26 cellular contexts compared by ENCODE assay signal in genomic region chr5:177385720-177386119, GRCh38. TPM values are rescaled to one million over a fixed set of nuclear protein-coding genes. Genes with fewer than 3 reads are reported as not detected.
"Had no signal": no experiment of that assay in that cellular context is flagged by ENCODE, and none has a peak within 500 bp of the region (broad histone marks: within the 10 kb centered on the region; RNA-seq: fewer than 3 reads in every experiment).

No MANE protein-coding gene starts in this region.

- H3K27ac Mint-ChIP-seq: nephron progenitor cell had no signal

- ATAC-seq: gastrocnemius medialis, heart right ventricle, left colon, left ventricle myocardium superior had no signal

- H3K27me3 ChIP-seq: gastrocnemius medialis, neutrophil had no signal

- H3K4me3 Mint-ChIP-seq: nephron progenitor cell had no signal

- H3K9me3 ChIP-seq: esophagus muscularis mucosa, gastrocnemius medialis, heart right ventricle, neutrophil, right atrium auricular region, sigmoid colon had no signal

- H3K27ac ChIP-seq: epithelial cell of prostate, esophagus muscularis mucosa, gastrocnemius medialis, heart right ventricle, neutrophil, right atrium auricular region, sigmoid colon had no signal

- H3K4me1 ChIP-seq: right atrium auricular region had no signal

- DNase-seq: cortex of kidney; effector memory CD4-positive, alpha-beta T cell; gastrocnemius medialis; heart right ventricle; left colon; left ventricle myocardium superior; mesenchymal stem cell; midbrain; nephron progenitor cell; sigmoid colon; stimulated activated CD4-positive, alpha-beta T cell treated with anti-CD3 and anti-CD28 coated beads, Interleukin-2, amount 100 ng/mL, for 24 hours; stimulated activated CD4-positive, alpha-beta T cell treated with anti-CD3 and anti-CD28 coated beads, Interleukin-4, amount 100 ng/mL, for 4 hours; stimulated activated naive CD4-positive, alpha-beta T cell treated with Interleukin-2 at 50 U/mL for 16 hours; trophoblast cell had no signal

- H3K4me3 ChIP-seq: esophagus muscularis mucosa, gastrocnemius medialis, heart right ventricle, lung, right atrium auricular region, sigmoid colon, skin epidermis had no signal

- FAIRE-seq: keratinocyte had no signal

- H3K9me3 Mint-ChIP-seq: nephron progenitor cell had no signal

- H3K36me3 ChIP-seq: esophagus muscularis mucosa, gastrocnemius medialis, heart right ventricle, neutrophil, right atrium auricular region, sigmoid colon had no signal

RNA-seq across cellular contexts. Expression of gene SLC34A1, which starts 1.5 kb away (rescaled TPM):
- total RNA-seq: esophagus muscularis mucosa, fibroblast of villous mesenchyme, gastrocnemius medialis, left colon, left ventricle myocardium superior, lung, osteocyte, posterior vena cava, right atrium auricular region, sigmoid colon, urinary bladder had no signal
- polyA plus RNA-seq: heart right ventricle had no signal

RNA-seq across cellular contexts. Expression of gene PFN3, which starts 14.7 kb away (rescaled TPM):
- total RNA-seq: esophagus muscularis mucosa, fibroblast of villous mesenchyme, gastrocnemius medialis, heart right ventricle, left colon, left ventricle myocardium superior, lung, osteocyte, posterior vena cava, right atrium auricular region, sigmoid colon, urinary bladder had no signal
- polyA plus RNA-seq: heart right ventricle, keratinocyte, lung, sigmoid colon, thymus, urinary bladder had no signal

RNA-seq across cellular contexts. Expression of gene F12, which starts 23.6 kb away (rescaled TPM):
- total RNA-seq: left ventricle myocardium superior, urinary bladder had no signal
